Comparison of ENCODE assay signal across 9 cellular contexts in genomic region chr10:72316386-72316700, GRCh38. TPM values are rescaled to one million over a fixed set of nuclear protein-coding genes. Genes with fewer than 3 reads are reported as not detected.
DNase-seq lines count a peak whose midpoint lies in the region; ATAC-seq and TF ChIP-seq lines count a peak whose summit lies in the region.
"Had no signal": no experiment of that assay in that cellular context is flagged by ENCODE, and none has a peak within 500 bp of the region (broad histone marks: within the 10 kb centered on the region; RNA-seq: fewer than 3 reads in every experiment).

No MANE protein-coding gene starts in this region.

- CTCF ChIA-PET in mammary epithelial cell (lab: Charles Lee; ENCODE audit: low non-redundant PET) = no interaction called here

- in situ Hi-C loops in mammary epithelial cell (cut with MboI; ENCODE audit: low sequenced_read_pairs in 2 of 2) = no loop called here

- peak overlapping the region; percentile 74 for H3K27ac Mint-ChIP-seq in stimulated activated naive CD8-positive, alpha-beta T cell treated with anti-CD3 and anti-CD28 coated beads, Interleukin-15, Interleukin-2, amounts not matched to agents 100 ng/mL and 50 ng/mL, for 24 hours
- peak overlapping the region; percentile 68 to 97 (median 92) for H3K27ac Mint-ChIP-seq in naive thymus-derived CD8-positive, alpha-beta T cell

- POLR2A ChIA-PET in naive thymus-derived CD8-positive, alpha-beta T cell (lab: Charles Lee) = interaction anchor here (1.2 to 14.0 kb wide), 6 partner anchors 14 to 100 kb away, joined by 5 to 292 read pairs (median 12); partner anchors contain the start of genes ANAPC16, ASCC1 and DDIT4

- intact Hi-C loops in mammary epithelial cell (cut with micrococcal nuclease) = no loop called here

- H3K27me3 Mint-ChIP-seq in stimulated activated naive CD8-positive, alpha-beta T cell treated with anti-CD3 and anti-CD28 coated beads, Interleukin-15, Interleukin-2, amounts not matched to agents 100 ng/mL and 50 ng/mL, for 24 hours = no peaks in the 10 kb centered on the region
- H3K27me3 Mint-ChIP-seq in naive thymus-derived CD8-positive, alpha-beta T cell = no peaks in the 10 kb centered on the region

- ATAC-seq in stimulated activated naive CD8-positive, alpha-beta T cell treated with anti-CD3 and anti-CD28 coated beads, Interleukin-15, Interleukin-2, amounts not matched to agents 100 U/mL and 50 U/mL, for 24 hours = no peak
- ATAC-seq in naive thymus-derived CD8-positive, alpha-beta T cell = no peak
- ATAC-seq in GM19467 (IDR thresholded peaks at IDR 0.05; ENCODE audit: unreplicated experiment) (no peak), GM21576 (IDR thresholded peaks at IDR 0.05; ENCODE audit: unreplicated experiment) (no peak), GM21360 (IDR thresholded peaks at IDR 0.05; ENCODE audit: unreplicated experiment) (no peak)

- H3K36me3 Mint-ChIP-seq in stimulated activated naive CD8-positive, alpha-beta T cell treated with anti-CD3 and anti-CD28 coated beads, Interleukin-15, Interleukin-2, amounts not matched to agents 100 ng/mL and 50 ng/mL, for 24 hours (ENCODE audit: low read depth) = no peaks in the 10 kb centered on the region
- H3K36me3 Mint-ChIP-seq in naive thymus-derived CD8-positive, alpha-beta T cell = no peaks in the 10 kb centered on the region

- H4K20me1 ChIP-seq in mammary epithelial cell (ENCODE audit: insufficient read depth, low read length) = no peaks in the 10 kb centered on the region

- dilution Hi-C loops in mammary epithelial cell (cut with HindIII; ENCODE audit: low sequenced_read_pairs) = no loop called here

- H3K36me3 ChIP-seq in mammary epithelial cell (ENCODE audit: insufficient read depth, low read length) = no peaks in the 10 kb centered on the region

- 77% methylated on average over 3 of the region's 3 CpGs for WGBS in mammary epithelial cell (ENCODE audit: low coverage, missing lambda C conversion rate)

- H3K9ac ChIP-seq in mammary epithelial cell (ENCODE audit: insufficient read depth, low read length) = no peak overlapping the region

- no peak overlapping the region for H3K4me3 ChIP-seq in mammary epithelial cell (replicated peaks in 1 of 3; ENCODE audit: insufficient read depth in 1 of 3, low read depth in 2 of 3, low read length in 3 of 3)

- no peaks in the 10 kb centered on the region for H3K79me2 ChIP-seq in mammary epithelial cell (ENCODE audit: insufficient read depth, low read length)

- TF ChIP-seq CTCF in mammary epithelial cell (conservative IDR thresholded peaks at IDR 0.05 in 1 of 2, IDR thresholded peaks at IDR 0.05 in 1 of 2; ENCODE audit: extremely low read depth in 1 of 2, insufficient read depth in 1 of 2, low read depth in 1 of 2, low read length in 2 of 2) = no peak

- H3K27ac ChIP-seq in mammary epithelial cell (ENCODE audit: insufficient read depth, low read depth, low read length) = peak overlapping the region; percentile 66

- no peaks in the 10 kb centered on the region for H3K9me3 ChIP-seq in mammary epithelial cell (replicated peaks; ENCODE audit: insufficient read depth, low read length)

- no peaks in the 10 kb centered on the region for H3K9me3 Mint-ChIP-seq in stimulated activated naive CD8-positive, alpha-beta T cell treated with anti-CD3 and anti-CD28 coated beads, Interleukin-15, Interleukin-2, amounts not matched to agents 100 ng/mL and 50 ng/mL, for 24 hours
- H3K9me3 Mint-ChIP-seq in naive thymus-derived CD8-positive, alpha-beta T cell = no peaks in the 10 kb centered on the region

- no peak overlapping the region for H2AFZ ChIP-seq in mammary epithelial cell (ENCODE audit: low read depth, low read length)

- H3K4me3 Mint-ChIP-seq in stimulated activated naive CD8-positive, alpha-beta T cell treated with anti-CD3 and anti-CD28 coated beads, Interleukin-15, Interleukin-2, amounts not matched to agents 100 ng/mL and 50 ng/mL, for 24 hours = no peak overlapping the region
- peak overlapping the region in 9 of 10 donors; percentile 9 to 77 (median 61) for H3K4me3 Mint-ChIP-seq in naive thymus-derived CD8-positive, alpha-beta T cell

- BruUV-seq in mammary epithelial cell (replicated peaks; lab: Mats Ljungman, UMichigan) = no TSS peak

- H3K4me2 ChIP-seq in mammary epithelial cell (ENCODE audit: insufficient read depth, low read depth, low read length) = no peak overlapping the region

- peaks cover 61% of the 10 kb centered on the region for H3K4me1 Mint-ChIP-seq in stimulated activated naive CD8-positive, alpha-beta T cell treated with anti-CD3 and anti-CD28 coated beads, Interleukin-15, Interleukin-2, amounts not matched to agents 100 ng/mL and 50 ng/mL, for 24 hours (ENCODE audit: low read depth)
- H3K4me1 Mint-ChIP-seq in naive thymus-derived CD8-positive, alpha-beta T cell = peaks cover 34 to 76% (median 65%) of the 10 kb centered on the region in 4 donors

- no peaks in the 10 kb centered on the region for H3K27me3 ChIP-seq in mammary epithelial cell (ENCODE audit: insufficient read depth, low read length)

- peaks cover 54% of the 10 kb centered on the region for H3K4me1 ChIP-seq in mammary epithelial cell (ENCODE audit: insufficient read depth, low read length)

- DNase-seq in stimulated activated naive CD8-positive, alpha-beta T cell treated with anti-CD3 and anti-CD28 coated beads, Interleukin-15, Interleukin-2, amounts not matched to agents 100 U/mL and 50 U/mL, for 24 hours = no peak
- DNase-seq in mammary epithelial cell (no peak), NCI-H2227 (lab: John Stamatoyannopoulos, UW; ENCODE audit: unreplicated experiment) (no peak)
- DNase-seq in naive thymus-derived CD8-positive, alpha-beta T cell = no peak
- DNase-seq: mesendoderm had no signal

RNA-seq across cellular contexts. Expression of gene DNAJB12, which starts 38.4 kb away (rescaled TPM):
- total RNA-seq in mammary epithelial cell = 10 to 100 TPM; 57.7 to 98.4 TPM
- 58.9 TPM for polyA plus RNA-seq in mammary epithelial cell
- 60.1 TPM for polyA minus RNA-seq in mammary epithelial cell
- total RNA-seq in naive thymus-derived CD8-positive, alpha-beta T cell = 10 to 100 TPM; 25.5 to 27.9 TPM
- 10 to 100 TPM; 13.1 to 25.0 (median 16.6) TPM for polyA plus RNA-seq in naive thymus-derived CD8-positive, alpha-beta T cell

RNA-seq across cellular contexts. Expression of gene DDIT4, which starts 42.6 kb away (rescaled TPM):
- total RNA-seq in mammary epithelial cell = 1,000 to 10,000 TPM in 1 of 2 donors, 100 to 1,000 TPM in 1; 772 to 1,235 TPM
- polyA plus RNA-seq in mammary epithelial cell = 542 TPM
- polyA minus RNA-seq in mammary epithelial cell = 521 TPM
- total RNA-seq in naive thymus-derived CD8-positive, alpha-beta T cell = 10 to 100 TPM; 23.8 to 29.6 TPM
- polyA plus RNA-seq in naive thymus-derived CD8-positive, alpha-beta T cell = 100 to 1,000 TPM in 2 of 3 donors, 10 to 100 TPM in 1; 68.0 to 190 (median 189) TPM

Comparison
In these comparisons a context has a peak if more than half of its experiments do, and no peak if none do; other contexts are left out.
1. RNA of gene DDIT4, which starts 42.6 kb away (total RNA-seq): 772 to 1,235 TPM in mammary epithelial cell; 23.8 to 29.6 TPM in naive thymus-derived CD8-positive, alpha-beta T cell; every median in the first group is over 10 times any median in the second.